18 cellular contexts compared by ENCODE assay signal in the genomic region with DNA sequence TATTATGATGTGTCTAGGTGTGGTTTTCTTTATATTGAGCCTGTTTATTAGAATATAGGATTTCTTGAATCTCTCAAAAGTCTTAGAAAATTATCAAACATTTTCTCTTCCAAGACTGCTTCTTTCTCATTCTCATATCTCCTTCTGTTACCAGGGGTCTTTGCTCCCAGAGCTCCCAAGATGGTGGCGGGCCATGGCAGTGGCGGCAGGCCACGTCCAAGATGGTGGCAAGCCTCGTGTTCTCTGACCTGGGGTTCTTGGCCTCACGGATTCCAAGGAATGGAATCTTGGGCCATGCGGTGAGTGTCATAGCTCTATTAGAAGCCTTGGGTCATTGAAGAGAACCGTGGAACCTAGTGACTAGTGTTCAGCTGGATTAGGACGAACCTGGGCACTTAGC.
DNase-seq lines count a peak whose midpoint lies in the region; TF ChIP-seq lines count a peak whose summit lies in the region.
"Had no signal": no experiment of that assay in that cellular context is flagged by ENCODE, and none has a peak within 500 bp of the region (broad histone marks: within the 10 kb centered on the region; RNA-seq: fewer than 3 reads in every experiment).

No MANE protein-coding gene starts in this region.

- H3K9me3 ChIP-seq in BLaER1 (peaks cover 9% of the 10 kb centered on the region), Karpas-422 (ENCODE audit: low read length) (no peaks in the 10 kb centered on the region), OCI-LY7 (ENCODE audit: low read length) (no peaks in the 10 kb centered on the region; the same call in 1 of the 2 replicates), WERI-Rb-1 (ENCODE audit: severe bottlenecking) (no peaks in the 10 kb centered on the region)
- H3K9me3 ChIP-seq: BE2C had no signal

- H3K4me3 ChIP-seq in BLaER1 (no peak overlapping the region), Karpas-422 (ENCODE audit: low read length) (peak overlapping the region; percentile 35), OCI-LY7 (ENCODE audit: low read depth, low read length, poor library complexity, severe bottlenecking) (no peak overlapping the region), WERI-Rb-1 (ENCODE audit: low read depth, low read length) (no peak overlapping the region), dorsolateral prefrontal cortex (no peak overlapping the region)

- no peak overlapping the region for H3K4me3 Mint-ChIP-seq in nephron
- H3K4me3 Mint-ChIP-seq: CD8-positive, alpha-beta T cell; HFFc6 had no signal

- H3K36me3 Mint-ChIP-seq in nephron (ENCODE audit: low read depth), result no peaks in the 10 kb centered on the region
- H3K36me3 Mint-ChIP-seq: CD8-positive, alpha-beta T cell had no signal

- CTCF ChIA-PET in OCI-LY7 (lab: Charles Lee; ENCODE audit: unreplicated experiment), result no interaction called here

- DNase-seq in Karpas-422 (no peak), OCI-LY7 (ENCODE audit: low spot score) (no peak), WERI-Rb-1 (no peak), DMS 273 (lab: John Stamatoyannopoulos, UW; ENCODE audit: unreplicated experiment) (no peak), ureter (ENCODE audit: low spot score) (no peak), dorsolateral prefrontal cortex (no peak)
- DNase-seq: 8988T; BE2C; Calu3; CD8-positive, alpha-beta T cell; DMS 273 treated with DMSO at 0.1 percent for 48 hours; DMS53; DND-41; GOT3; H7; HFFc6 had no signal

- H3K4me1 ChIP-seq in BLaER1 (peaks cover 92% of the 10 kb centered on the region), Karpas-422 (ENCODE audit: low read length) (peaks cover 99% of the 10 kb centered on the region), OCI-LY7 (ENCODE audit: insufficient read depth, low read length, poor library complexity, severe bottlenecking) (peaks cover 42% of the 10 kb centered on the region)

- peak overlapping the region in 2 of 3 experiments; percentile 32 to 89 for H3K27ac Mint-ChIP-seq in nephron
- H3K27ac Mint-ChIP-seq: CD8-positive, alpha-beta T cell; HFFc6 had no signal

- POLR2A ChIA-PET in OCI-LY7 (lab: Charles Lee), result interaction anchor here (1.0 to 1.9 kb wide), 3 partner anchors 8 to 21 kb away, joined by 3 to 5 read pairs (median 3); no protein-coding TSS in a partner anchor

- peaks cover 65% of the 10 kb centered on the region for H3K4me1 Mint-ChIP-seq in nephron

- TF ChIP-seq CTCF in OCI-LY7 (conservative IDR thresholded peaks at IDR 0.05; ENCODE audit: low read length) (no peak), nephron (IDR thresholded peaks at IDR 0.05; ENCODE audit: unreplicated experiment in 3 of 3) (no peak), WERI-Rb-1 (IDR thresholded peaks at IDR 0.05; ENCODE audit: low read depth, low read length) (no peak), dorsolateral prefrontal cortex (IDR thresholded peaks at IDR 0.05 in 54 of 56, conservative IDR thresholded peaks at IDR 0.05 in 2 of 56; ENCODE audit: low read depth in 1 of 56, partially characterized antibody in 56 of 56) (no peak)

- H3K79me2 ChIP-seq in Karpas-422 (ENCODE audit: low read length) (peaks cover 8% of the 10 kb centered on the region; the same call in 1 of the 2 replicates), OCI-LY7 (ENCODE audit: insufficient read depth, low read depth, low read length) (no peaks in the 10 kb centered on the region)

- H3K27me3 Mint-ChIP-seq in nephron (ENCODE audit: low read depth), result no peaks in the 10 kb centered on the region

- intact Hi-C loops in OCI-LY7 (cut with micrococcal nuclease; ENCODE audit: unreplicated experiment) (no loop called here), dorsolateral prefrontal cortex (cut with DNase I) (no loop called here)

- H3K9ac ChIP-seq in BLaER1 (no peak overlapping the region), Karpas-422 (ENCODE audit: low read length) (peak overlapping the region; percentile 77)

- H3K36me3 ChIP-seq in BLaER1 (no peaks in the 10 kb centered on the region), Karpas-422 (ENCODE audit: insufficient read depth, low read length) (no peaks in the 10 kb centered on the region), OCI-LY7 (ENCODE audit: insufficient read depth, low read length) (no peaks in the 10 kb centered on the region), WERI-Rb-1 (no peaks in the 10 kb centered on the region)
- H3K36me3 ChIP-seq: BE2C had no signal

- peak overlapping the region; percentile 78 for H3K27ac ChIP-seq in BLaER1
- peak overlapping the region; percentile 99 for H3K27ac ChIP-seq in Karpas-422 (ENCODE audit: low read length)
- H3K27ac ChIP-seq in OCI-LY7 (ENCODE audit: low read depth, low read length, poor library complexity, severe bottlenecking), result no peak overlapping the region
- no peak overlapping the region for H3K27ac ChIP-seq in WERI-Rb-1
- no peak overlapping the region for H3K27ac ChIP-seq in dorsolateral prefrontal cortex

- peak overlapping the region; percentile 67 for H3K4me2 ChIP-seq in BLaER1
- H3K4me2 ChIP-seq in Karpas-422 (ENCODE audit: low read depth, low read length, poor library complexity, severe bottlenecking), result peak overlapping the region; percentile 95
- 0 out of 2 replicates have a peak overlapping the region, but pooled peaks have one; percentile 28 for H3K4me2 ChIP-seq in OCI-LY7 (ENCODE audit: low read length)

- H3K27me3 ChIP-seq in BLaER1, result no peaks in the 10 kb centered on the region
- H3K27me3 ChIP-seq in Karpas-422 (ENCODE audit: low read length), result no peaks in the 10 kb centered on the region
- no peaks in the 10 kb centered on the region for H3K27me3 ChIP-seq in WERI-Rb-1 (ENCODE audit: insufficient read depth, low read depth, severe bottlenecking)
- H3K27me3 ChIP-seq in dorsolateral prefrontal cortex, result no peaks in the 10 kb centered on the region
- H3K27me3 ChIP-seq: BE2C had no signal

- H4K20me1 ChIP-seq in BLaER1 (no peaks in the 10 kb centered on the region), Karpas-422 (ENCODE audit: insufficient read depth, low read depth, low read length) (no peaks in the 10 kb centered on the region), OCI-LY7 (ENCODE audit: insufficient read depth, low read length) (no peaks in the 10 kb centered on the region)

- H2AFZ ChIP-seq in Karpas-422 (ENCODE audit: low read length) (no peak overlapping the region), OCI-LY7 (ENCODE audit: low read length) (no peak overlapping the region)

- H3K9me2 ChIP-seq in Karpas-422 (replicated peaks; ENCODE audit: insufficient read depth, low read length) (no peaks in the 10 kb centered on the region), OCI-LY7 (ENCODE audit: insufficient read depth, low read length) (no peaks in the 10 kb centered on the region)

- H3K9me3 Mint-ChIP-seq in nephron, result no peaks in the 10 kb centered on the region
- H3K9me3 Mint-ChIP-seq: CD8-positive, alpha-beta T cell; HFFc6 had no signal

- no TSS peak for BruUV-seq in OCI-LY7 (replicated peaks; lab: Mats Ljungman, UMichigan)

Comparison
In these comparisons a context has a peak if more than half of its experiments do, and no peak if none do; other contexts are left out.
1. H3K27ac ChIP-seq: peak in BLaER1 (single experiment) and Karpas-422 (single experiment); none in OCI-LY7 (single experiment), WERI-Rb-1 (single experiment) and dorsolateral prefrontal cortex (0 of 59).
2. H3K4me2 ChIP-seq: peak in every context shown above with its lines; median percentile 95 in Karpas-422; 67 in BLaER1; 28 in OCI-LY7.